ENCODE assay signal across 8 cellular contexts in genomic region chr10:74586088-74586585, GRCh38.
A peak's percentile ranks its signal among the peaks of the same experiment; 100 is the strongest.
DNase-seq lines count a peak whose midpoint lies in the region; ATAC-seq and TF ChIP-seq lines count a peak whose summit lies in the region.

No MANE protein-coding gene starts in this region.

- H3K27ac ChIP-seq in effector memory CD4-positive, alpha-beta T cell (ENCODE audit: insufficient read depth, low read length, poor library complexity, severe bottlenecking) = peak overlapping the region; percentile 71

- TF ChIP-seq CTCF in retinal pigment epithelial cell (conservative IDR thresholded peaks at IDR 0.05; ENCODE audit: low read depth, low read length) = no peak

- H3K27me3 ChIP-seq in effector memory CD4-positive, alpha-beta T cell (replicated peaks; ENCODE audit: control insufficient read depth, insufficient read depth, low read length, poor library complexity, severe bottlenecking) = no peaks in the 10 kb centered on the region

- H3K4me3 ChIP-seq in effector memory CD4-positive, alpha-beta T cell (ENCODE audit: insufficient read depth, low read depth, low read length, poor library complexity, severe bottlenecking) = peak overlapping the region; percentile 30
- H3K4me3 ChIP-seq in retinal pigment epithelial cell (ENCODE audit: low read length) = no peak overlapping the region

- no peaks in the 10 kb centered on the region for H3K9me3 ChIP-seq in effector memory CD4-positive, alpha-beta T cell (ENCODE audit: control insufficient read depth, low read length)

- intact Hi-C loops in sciatic nerve (cut with DNase I) = no loop called here

- H3K4me1 ChIP-seq in effector memory CD4-positive, alpha-beta T cell (ENCODE audit: control insufficient read depth, insufficient read depth, low read length, poor library complexity, severe bottlenecking) = peaks cover 21% of the 10 kb centered on the region

- peak; percentile 14 for ATAC-seq in HG02840 (IDR thresholded peaks at IDR 0.05; ENCODE audit: low FRiP score, unreplicated experiment)
- no peak for ATAC-seq in HG02938 (IDR thresholded peaks at IDR 0.05; ENCODE audit: unreplicated experiment)
- no peak for ATAC-seq in sciatic nerve

- peak; percentile 49 for DNase-seq in DMS79 treated with DMSO at 0.1 percent for 48 hours (lab: John Stamatoyannopoulos, UW)
- DNase-seq in activated CD4-positive, alpha-beta T cell treated with anti-CD3 and anti-CD28 coated beads for 1 hour = peak; percentile 18
- DNase-seq in effector memory CD4-positive, alpha-beta T cell = peak; percentile 28 to 53 (median 39)
- DNase-seq in retinal pigment epithelial cell (ENCODE audit: low read depth) = peak; percentile 9
- no peak for DNase-seq in sciatic nerve (ENCODE audit: low spot score)
- no peak for DNase-seq in NCI-H1694 (lab: John Stamatoyannopoulos, UW)

- no peaks in the 10 kb centered on the region for H3K36me3 ChIP-seq in effector memory CD4-positive, alpha-beta T cell (ENCODE audit: control insufficient read depth, insufficient read depth, low read length)

Comparison
In these comparisons a context has a peak if more than half of its experiments do, and no peak if none do; other contexts are left out.
1. DNase-seq: peak in DMS79 treated with DMSO at 0.1 percent for 48 hours (single experiment), activated CD4-positive, alpha-beta T cell treated with anti-CD3 and anti-CD28 coated beads for 1 hour (single experiment), effector memory CD4-positive, alpha-beta T cell (3 of 3) and retinal pigment epithelial cell (single experiment); none in sciatic nerve (single experiment) and NCI-H1694 (single experiment).